ENCODE assay signal across 8 cellular contexts in the genomic region with DNA sequence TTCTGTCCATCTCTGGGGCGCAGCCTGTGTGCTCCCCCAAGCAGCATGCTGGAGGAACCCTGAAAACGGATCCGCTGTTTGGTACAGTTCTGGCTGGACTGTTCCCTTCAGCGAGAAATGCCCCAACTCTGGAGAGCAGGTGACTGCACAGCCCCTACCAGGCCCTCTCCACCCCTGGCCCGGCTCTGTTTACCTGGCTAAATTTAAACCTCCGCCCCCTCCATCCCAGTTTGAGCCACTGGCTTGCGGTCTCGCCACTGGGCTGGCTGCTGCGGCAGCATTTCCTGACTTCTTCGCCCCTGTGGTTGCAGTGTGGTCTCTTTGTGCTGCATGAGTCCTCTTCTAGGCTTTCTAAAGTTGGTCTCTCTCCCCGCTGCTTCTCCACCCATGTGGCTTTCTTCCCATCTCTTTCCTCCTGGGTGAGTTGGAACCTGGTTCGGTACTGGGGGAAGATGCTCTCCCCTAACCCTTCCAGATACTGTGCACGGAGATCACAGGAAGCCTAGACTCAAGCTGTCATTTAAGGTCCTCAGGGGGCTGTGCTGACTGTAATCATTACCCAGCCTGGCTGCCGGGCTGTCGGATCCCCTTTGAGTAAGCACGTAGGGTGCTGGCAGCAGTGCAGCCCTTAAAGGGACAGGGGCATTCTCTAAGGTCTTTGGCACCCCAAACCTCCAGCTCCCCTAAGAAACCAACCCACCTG.
A peak's percentile ranks its signal among the peaks of the same experiment; 100 is the strongest.
DNase-seq lines count a peak whose midpoint lies in the region; TF ChIP-seq lines count a peak whose summit lies in the region.

No MANE protein-coding gene starts in this region.

- in situ Hi-C loops in astrocyte of the spinal cord (cut with HindIII; ENCODE audit: low sequenced_read_pairs), result no loop called here

- peak; percentile 8 to 28 for DNase-seq in activated CD4-positive, alpha-beta T cell treated with anti-CD3 and anti-CD28 coated beads for 24 hours (ENCODE audit: low read depth in 2 of 2)
- no peak for DNase-seq in activated CD4-positive, alpha-beta T cell treated with anti-CD3 and anti-CD28 coated beads, Interleukin-2, amount 50 U/mL, for 1 hour
- DNase-seq in HCEC 1CT (peak; percentile 40), NAMALWA (ENCODE audit: low spot score) (peak; percentile 79), astrocyte of the spinal cord (ENCODE audit: low read depth, low spot score) (peak; percentile 80), DMS 273 treated with DMSO at 0.1 percent for 48 hours (lab: John Stamatoyannopoulos, UW) (no peak), AG08396 (ENCODE audit: low spot score) (no peak)
- peak; percentile 63 for DNase-seq in stimulated activated CD4-positive, alpha-beta T cell treated with anti-CD3 and anti-CD28 coated beads, Interleukin-1b, Interleukin-23, amount 100 ng/mL, for 48 hours

- no peak for TF ChIP-seq CTCF in astrocyte of the spinal cord (IDR thresholded peaks at IDR 0.05; ENCODE audit: low read depth, low read length)

- H3K4me3 ChIP-seq in astrocyte of the spinal cord (ENCODE audit: low read depth, low read length), result peak overlapping the region; percentile 18

Comparison
In these comparisons a context has a peak if more than half of its experiments do, and no peak if none do; other contexts are left out.
1. DNase-seq: peak in activated CD4-positive, alpha-beta T cell treated with anti-CD3 and anti-CD28 coated beads for 24 hours (2 of 2), HCEC 1CT (single experiment), NAMALWA (single experiment), astrocyte of the spinal cord (single experiment) and stimulated activated CD4-positive, alpha-beta T cell treated with anti-CD3 and anti-CD28 coated beads, Interleukin-1b, Interleukin-23, amount 100 ng/mL, for 48 hours (single experiment); none in activated CD4-positive, alpha-beta T cell treated with anti-CD3 and anti-CD28 coated beads, Interleukin-2, amount 50 U/mL, for 1 hour (single experiment), DMS 273 treated with DMSO at 0.1 percent for 48 hours (single experiment) and AG08396 (single experiment).